16 cellular contexts compared by ENCODE assay signal in the genomic region with DNA sequence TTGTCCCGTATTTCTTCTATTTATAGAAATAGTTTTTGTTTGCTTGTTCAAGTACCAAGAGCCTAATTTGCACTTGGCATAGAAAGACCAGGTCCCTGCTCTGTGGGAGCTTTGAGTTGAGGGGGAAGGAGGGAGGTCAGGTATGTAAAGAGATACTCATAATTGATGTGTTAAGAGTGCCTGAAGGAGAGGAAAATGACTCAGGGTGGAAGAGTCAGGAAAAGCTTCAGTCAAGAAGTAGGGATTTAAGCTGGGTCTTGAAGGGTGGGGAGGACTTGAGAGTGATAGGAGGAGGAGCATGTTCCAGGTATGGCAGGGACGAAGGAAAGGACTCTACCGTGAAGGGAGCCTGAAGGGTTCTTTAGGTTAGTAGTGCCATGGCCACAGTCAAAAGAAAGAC. TPM values are rescaled to one million over a fixed set of nuclear protein-coding genes. Genes with fewer than 3 reads are reported as not detected.
A peak's percentile ranks its signal among the peaks of the same experiment; 100 is the strongest.
DNase-seq lines count a peak whose midpoint lies in the region; ATAC-seq and TF ChIP-seq lines count a peak whose summit lies in the region.
"Had no signal": no experiment of that assay in that cellular context is flagged by ENCODE, and none has a peak within 500 bp of the region (broad histone marks: within the 10 kb centered on the region; RNA-seq: fewer than 3 reads in every experiment).

No MANE protein-coding gene starts in this region.

- no peak for ATAC-seq in activated T-helper 17 cell treated with anti-CD3 and anti-CD28 coated beads, Interleukin-2, amount 50 U/mL, for 72 hours (replicated peaks)
- no peak for ATAC-seq in GM21825 (IDR thresholded peaks at IDR 0.05; ENCODE audit: unreplicated experiment)
- no peak for ATAC-seq in PC-3
- ATAC-seq: K562, SK-N-SH treated with all-trans-retinoic acid at 6 μM for 48 hours had no signal

- H3K4me1 Mint-ChIP-seq in activated T-helper 17 cell treated with anti-CD3 and anti-CD28 coated beads, Interleukin-2, amount 50 U/mL, for 72 hours = no peaks in the 10 kb centered on the region
- H3K4me1 Mint-ChIP-seq in mesothelial cell of epicardium = no peaks in the 10 kb centered on the region

- no peaks in the 10 kb centered on the region for H3K9me3 Mint-ChIP-seq in activated T-helper 17 cell treated with anti-CD3 and anti-CD28 coated beads, Interleukin-2, amount 50 U/mL, for 72 hours
- no peaks in the 10 kb centered on the region for H3K9me3 Mint-ChIP-seq in mesothelial cell of epicardium

- peaks cover 15% of the 10 kb centered on the region for H3K36me3 ChIP-seq in PC-3 (ENCODE audit: low read depth, low read length)

- H3K27ac ChIP-seq in PC-3 (ENCODE audit: low read length) = no peak overlapping the region
- H3K27ac ChIP-seq: 22Rv1, WERI-Rb-1 had no signal

- POLR2A ChIA-PET in PC-3 (lab: Charles Lee; ENCODE audit: unreplicated experiment) = no interaction called here

- peaks cover 28% of the 10 kb centered on the region for H3K79me2 ChIP-seq in PC-3 (ENCODE audit: low read length)

- H3F3A ChIP-seq in PC-3 (ENCODE audit: low read length, unreplicated experiment) = no peaks in the 10 kb centered on the region

- no peaks in the 10 kb centered on the region for H3K27me3 Mint-ChIP-seq in activated T-helper 17 cell treated with anti-CD3 and anti-CD28 coated beads, Interleukin-2, amount 50 U/mL, for 72 hours
- no peaks in the 10 kb centered on the region for H3K27me3 Mint-ChIP-seq in mesothelial cell of epicardium (ENCODE audit: low read depth)

- peak overlapping the region; percentile 78 for H3K27ac Mint-ChIP-seq in activated T-helper 17 cell treated with anti-CD3 and anti-CD28 coated beads, Interleukin-2, amount 50 U/mL, for 72 hours
- peak overlapping the region; percentile 5 for H3K27ac Mint-ChIP-seq in mesothelial cell of epicardium

- H2AFZ ChIP-seq in PC-3 (ENCODE audit: low read length) = no peak overlapping the region

- H3K36me3 Mint-ChIP-seq in activated T-helper 17 cell treated with anti-CD3 and anti-CD28 coated beads, Interleukin-2, amount 50 U/mL, for 72 hours (ENCODE audit: low read depth) = peaks cover 94% of the 10 kb centered on the region
- H3K36me3 Mint-ChIP-seq in mesothelial cell of epicardium = peaks cover 26% of the 10 kb centered on the region

- H3K4me3 Mint-ChIP-seq in activated T-helper 17 cell treated with anti-CD3 and anti-CD28 coated beads, Interleukin-2, amount 50 U/mL, for 72 hours = no peak overlapping the region
- H3K4me3 Mint-ChIP-seq in mesothelial cell of epicardium = no peak overlapping the region

- no peaks in the 10 kb centered on the region for H3K9me2 ChIP-seq in PC-3 (replicated peaks; ENCODE audit: low read length)

- H3K4me1 ChIP-seq in PC-3 (ENCODE audit: insufficient read depth, low read length) = no peaks in the 10 kb centered on the region

- CTCF ChIA-PET in PC-3 (lab: Charles Lee) = no interaction called here

- DNase-seq in NCI-H1417 (lab: John Stamatoyannopoulos, UW) = peak in 2 of 3 experiments; percentile 2 to 19
- DNase-seq in NCI-H1417 treated with DMSO at 0.1 percent for 48 hours (lab: John Stamatoyannopoulos, UW) = no peak
- DNase-seq in EL = peak; percentile 9
- no peak for DNase-seq in mesothelial cell of epicardium (ENCODE audit: low spot score in 2 of 2, unreplicated experiment in 2 of 2)
- DNase-seq in SHP77 treated with DMSO at 0.1 percent for 48 hours (lab: John Stamatoyannopoulos, UW) = no peak
- DNase-seq in PC-3 = no peak
- DNase-seq: GDM1, islet precursor cell, NCI-H1105 treated with DMSO at 0.1 percent for 48 hours, NCI-H446, WERI-Rb-1 had no signal

- H3K27me3 ChIP-seq in PC-3 (ENCODE audit: low read length) = no peaks in the 10 kb centered on the region

- no peak overlapping the region for H3K9ac ChIP-seq in PC-3 (ENCODE audit: low read length)

- TF ChIP-seq CTCF in mesothelial cell of epicardium (IDR thresholded peaks at IDR 0.05; ENCODE audit: unreplicated experiment) (no peak), PC-3 (conservative IDR thresholded peaks at IDR 0.05; ENCODE audit: low read depth, low read length) (no peak)

- no peaks in the 10 kb centered on the region for H3K9me3 ChIP-seq in PC-3 (ENCODE audit: low read length)

- H3K4me2 ChIP-seq in PC-3 (ENCODE audit: low read length) = no peak overlapping the region

- no TSS peak for BruUV-seq in PC-3 (replicated peaks; lab: Mats Ljungman, UMichigan)

- H3K4me3 ChIP-seq in PC-3 (ENCODE audit: low read length) = no peak overlapping the region
- H3K4me3 ChIP-seq: K562 had no signal

- no peaks in the 10 kb centered on the region for H4K20me1 ChIP-seq in PC-3 (ENCODE audit: low read length)

- intact Hi-C loops in PC-3 (cut with micrococcal nuclease) = no loop called here

RNA-seq across cellular contexts. Expression of a gene that starts 9.0 kb away (rescaled TPM):
- 10 to 100 TPM; 70.8 to 93.0 TPM for total RNA-seq in activated T-helper 17 cell treated with anti-CD3 and anti-CD28 coated beads, Interleukin-2, amount 50 U/mL, for 72 hours
- total RNA-seq in mesothelial cell of epicardium (56.7 to 60.4 TPM (median 60.1 TPM) in 3 replicates), PC-3 (2014; rRNA removed) (55.0 TPM in 2 replicates)

Comparison
In these comparisons a context has a peak if more than half of its experiments do, and no peak if none do; other contexts are left out.
1. DNase-seq: peak in NCI-H1417 (2 of 3) and EL (single experiment); none in NCI-H1417 treated with DMSO at 0.1 percent for 48 hours (single experiment), mesothelial cell of epicardium (0 of 2), SHP77 treated with DMSO at 0.1 percent for 48 hours (single experiment) and PC-3 (single experiment).